5 cellular contexts compared by ENCODE assay signal in the genomic region with DNA sequence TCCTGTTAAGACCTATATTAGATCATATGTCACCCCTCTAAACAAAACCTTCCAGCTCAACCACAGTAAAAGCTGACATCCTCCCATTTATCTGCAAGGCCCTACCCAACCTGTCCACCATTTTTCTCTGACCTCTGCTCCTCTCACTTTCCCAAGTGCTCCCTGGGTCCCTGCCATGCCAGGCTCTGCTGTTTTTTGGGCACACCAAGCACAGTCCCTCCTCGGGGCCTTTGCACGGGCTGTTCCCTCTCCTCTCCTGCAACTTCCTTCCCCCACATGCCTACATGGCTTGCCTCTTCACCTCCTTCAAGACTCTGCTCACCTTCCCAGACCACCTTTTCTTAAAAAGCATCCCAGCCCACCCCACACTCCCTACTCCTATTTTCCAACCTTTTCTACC.
"Had no signal": no experiment of that assay in that cellular context is flagged by ENCODE, and none has a peak within 500 bp of the region (broad histone marks: within the 10 kb centered on the region; RNA-seq: fewer than 3 reads in every experiment).

No MANE protein-coding gene starts in this region.

- H3K36me3 Mint-ChIP-seq: IgD-negative memory B cell had no signal

- H3K4me3 ChIP-seq: K562 had no signal

- ATAC-seq: K562 had no signal

- H3K27ac Mint-ChIP-seq: IgD-negative memory B cell had no signal

- H3K4me1 Mint-ChIP-seq: IgD-negative memory B cell had no signal

- H3K27ac ChIP-seq: HL-60 had no signal

- DNase-seq: IMR-90, KBM-7 had no signal
